ENCODE assay signal across 8 cellular contexts in genomic region chr18:80147037-80147417, GRCh38. TPM values are rescaled to one million over a fixed set of nuclear protein-coding genes. Genes with fewer than 3 reads are reported as not detected.
A peak's percentile ranks its signal among the peaks of the same experiment; 100 is the strongest.
DNase-seq lines count a peak whose midpoint lies in the region; ATAC-seq and TF ChIP-seq lines count a peak whose summit lies in the region.

No MANE protein-coding gene starts in this region.

- H3K27me3 Mint-ChIP-seq in activated naive CD4-positive, alpha-beta T cell treated with anti-CD3 and anti-CD28 coated beads, Interleukin-2, amount 10 ng/mL, durations not matched to agents 7 days and 5 days: peaks cover 31% of the 10 kb centered on the region
- peaks cover 11% of the 10 kb centered on the region for H3K27me3 Mint-ChIP-seq in activated naive CD8-positive, alpha-beta T cell treated with anti-CD3 and anti-CD28 coated beads, Interleukin-2, amount 50 U/mL, for 24 hours

- no peaks in the 10 kb centered on the region for H3K9me3 ChIP-seq in uterus
- no peaks in the 10 kb centered on the region for H3K9me3 ChIP-seq in Karpas-422 (ENCODE audit: low read length)

- no peaks in the 10 kb centered on the region for H3K36me3 ChIP-seq in uterus
- no peaks in the 10 kb centered on the region for H3K36me3 ChIP-seq in Karpas-422 (ENCODE audit: insufficient read depth, low read length)

- no peaks in the 10 kb centered on the region for H3K36me3 Mint-ChIP-seq in activated naive CD4-positive, alpha-beta T cell treated with anti-CD3 and anti-CD28 coated beads, Interleukin-2, amount 10 ng/mL, durations not matched to agents 7 days and 5 days
- H3K36me3 Mint-ChIP-seq in activated naive CD8-positive, alpha-beta T cell treated with anti-CD3 and anti-CD28 coated beads, Interleukin-2, amount 50 U/mL, for 24 hours (ENCODE audit: low read depth): peaks cover 3% of the 10 kb centered on the region

- no peaks in the 10 kb centered on the region for H3K4me1 ChIP-seq in uterus
- peaks cover 23% of the 10 kb centered on the region for H3K4me1 ChIP-seq in Karpas-422 (ENCODE audit: low read length)

- no peak overlapping the region for H3K9ac ChIP-seq in Karpas-422 (ENCODE audit: low read length)

- H3K9me3 Mint-ChIP-seq in activated naive CD4-positive, alpha-beta T cell treated with anti-CD3 and anti-CD28 coated beads, Interleukin-2, amount 10 ng/mL, durations not matched to agents 7 days and 5 days: no peaks in the 10 kb centered on the region
- no peaks in the 10 kb centered on the region for H3K9me3 Mint-ChIP-seq in activated naive CD8-positive, alpha-beta T cell treated with anti-CD3 and anti-CD28 coated beads, Interleukin-2, amount 50 U/mL, for 24 hours

- peak overlapping the region; percentile 81 for H3K4me3 Mint-ChIP-seq in activated naive CD4-positive, alpha-beta T cell treated with anti-CD3 and anti-CD28 coated beads, Interleukin-2, amount 10 ng/mL, durations not matched to agents 7 days and 5 days
- peak overlapping the region; percentile 82 for H3K4me3 Mint-ChIP-seq in activated naive CD8-positive, alpha-beta T cell treated with anti-CD3 and anti-CD28 coated beads, Interleukin-2, amount 50 U/mL, for 24 hours

- intact Hi-C loops in uterus (cut with DNase I; ENCODE audit: low total_unique reads): no loop called here

- CTCF ChIA-PET in activated naive CD4-positive, alpha-beta T cell treated with anti-CD3 and anti-CD28 coated beads, Interleukin-2, amount 10 ng/mL, durations not matched to agents 7 days and 5 days (lab: Charles Lee): interaction anchor here (1.4 to 7.5 kb wide), 2 partner anchors 10 to 113 kb away, joined by 3 to 50 read pairs; partner anchors contain the start of gene RBFA

- no peaks in the 10 kb centered on the region for H3K79me2 ChIP-seq in Karpas-422 (ENCODE audit: low read length)

- H3K4me3 ChIP-seq in uterus: peak overlapping the region; percentile 36 to 61
- H3K4me3 ChIP-seq in Karpas-422 (ENCODE audit: low read length): no peak overlapping the region

- no peak for TF ChIP-seq POLR2A in uterus (IDR thresholded peaks at IDR 0.05)

- H3K4me1 Mint-ChIP-seq in activated naive CD4-positive, alpha-beta T cell treated with anti-CD3 and anti-CD28 coated beads, Interleukin-2, amount 10 ng/mL, durations not matched to agents 7 days and 5 days: peaks cover 24% of the 10 kb centered on the region
- H3K4me1 Mint-ChIP-seq in activated naive CD8-positive, alpha-beta T cell treated with anti-CD3 and anti-CD28 coated beads, Interleukin-2, amount 50 U/mL, for 24 hours: peaks cover 19% of the 10 kb centered on the region

- H3K4me2 ChIP-seq in Karpas-422 (ENCODE audit: low read depth, low read length, poor library complexity, severe bottlenecking): no peak overlapping the region

- H3K27ac ChIP-seq in uterus: peak overlapping the region; percentile 57 to 64
- H3K27ac ChIP-seq in Karpas-422 (ENCODE audit: low read length): no peak overlapping the region

- H2AFZ ChIP-seq in Karpas-422 (ENCODE audit: low read length): no peak overlapping the region

- DNase-seq in activated naive CD4-positive, alpha-beta T cell treated with anti-CD3 and anti-CD28 coated beads, Interleukin-2, amount 10 ng/mL, durations not matched to agents 7 days and 5 days: no peak
- DNase-seq in activated naive CD4-positive, alpha-beta T cell treated with anti-CD3 and anti-CD28 coated beads, Interleukin-2, amount 50 U/mL, for 16 hours: no peak
- DNase-seq in activated naive CD8-positive, alpha-beta T cell treated with anti-CD3 and anti-CD28 coated beads, Interleukin-2, amount 50 U/mL, for 24 hours: peak; percentile 20
- DNase-seq in left lobe of liver (ENCODE audit: low spot score) (no peak), uterus (no peak), Karpas-422 (no peak)

- no peaks in the 10 kb centered on the region for H3K9me2 ChIP-seq in Karpas-422 (replicated peaks; ENCODE audit: insufficient read depth, low read length)

- no peak for TF ChIP-seq CTCF in uterus (IDR thresholded peaks at IDR 0.05)

- peak overlapping the region; percentile 56 for H3K27ac Mint-ChIP-seq in activated naive CD4-positive, alpha-beta T cell treated with anti-CD3 and anti-CD28 coated beads, Interleukin-2, amount 10 ng/mL, durations not matched to agents 7 days and 5 days
- no peak overlapping the region for H3K27ac Mint-ChIP-seq in activated naive CD8-positive, alpha-beta T cell treated with anti-CD3 and anti-CD28 coated beads, Interleukin-2, amount 50 U/mL, for 24 hours

- peak; percentile 34 for ATAC-seq in HG03135 (IDR thresholded peaks at IDR 0.05; ENCODE audit: unreplicated experiment)
- peak; percentile 22 for ATAC-seq in activated naive CD8-positive, alpha-beta T cell treated with anti-CD3 and anti-CD28 coated beads, Interleukin-2, amount 50 U/mL, for 24 hours
- peak; percentile 51 for ATAC-seq in left lobe of liver
- no peak for ATAC-seq in GM18520 (IDR thresholded peaks at IDR 0.05; ENCODE audit: unreplicated experiment)

- H3K27me3 ChIP-seq in uterus (no peaks in the 10 kb centered on the region), Karpas-422 (ENCODE audit: low read length) (no peaks in the 10 kb centered on the region)

- no peaks in the 10 kb centered on the region for H4K20me1 ChIP-seq in Karpas-422 (ENCODE audit: insufficient read depth, low read depth, low read length)

RNA-seq across cellular contexts. Expression of gene ADNP2, which starts 38.0 kb away (rescaled TPM):
- total RNA-seq in left lobe of liver (5.4 TPM), uterus (10 to 100 TPM in 2 of 4 donors, 1 to 10 TPM in 2; 6.2 to 24.0 (median 14.7) TPM)
- total RNA-seq in Karpas-422 (2014; rRNA removed; shearing (Covaris generic); ENCODE audit: low replicate concordance): 11.5 and 15.5 TPM in 2 replicates
